ENCODE assay signal across 1 cellular context in genomic region chr16:81752225-81752875, GRCh38.
A peak's percentile ranks its signal among the peaks of the same experiment; 100 is the strongest.
TF ChIP-seq lines count a peak whose summit lies in the region.

No MANE protein-coding gene starts in this region.

TF ChIP-seq in K562, 482 proteins besides CTCF, POLR2A, EP300 and RAD21 (continued from another document and continues in another):
- 0 out of 2 replicates have a peak, but pooled peaks have one; percentile 65 for TF ChIP-seq ZBED1 (IDR thresholded peaks at IDR 0.05)
- TF ChIP-seq RBM14 (IDR thresholded peaks at IDR 0.05; ENCODE audit: borderline replicate concordance, insufficient read depth, low read depth, low read length) = no peak
- TF ChIP-seq E2F1 (CRISPR knock-in tag; IDR thresholded peaks at IDR 0.05) = no peak
- TF ChIP-seq NCOR1 (IDR thresholded peaks at IDR 0.05) = no peak
- peak; percentile 27; the same call in 1 of the 2 replicates for TF ChIP-seq ZNF766 (CRISPR knock-in tag; conservative IDR thresholded peaks at IDR 0.05)
- TF ChIP-seq FOXK2 (conservative IDR thresholded peaks at IDR 0.05 in 1 of 2, IDR thresholded peaks at IDR 0.05 in 1 of 2; ENCODE audit: low read depth in 2 of 2) = 0 out of 4 replicates have a peak, but pooled peaks of 1 of the 2 experiments have one; percentile 22
- TF ChIP-seq ZNF184 (CRISPR knock-in tag; IDR thresholded peaks at IDR 0.05) = no peak
- TF ChIP-seq ZNF717 (CRISPR knock-in tag; IDR thresholded peaks at IDR 0.05) = 0 out of 2 replicates have a peak, but pooled peaks have one; percentile 22
- no peak for TF ChIP-seq NR2F6 (CRISPR knock-in tag; IDR thresholded peaks at IDR 0.05)
- TF ChIP-seq JUN (IDR thresholded peaks at IDR 0.05; ENCODE audit: borderline replicate concordance, low read depth, low read length) = no peak
- TF ChIP-seq JUN (CRISPR knock-in tag; IDR thresholded peaks at IDR 0.05; ENCODE audit: borderline replicate concordance) = no peak
- no peak for TF ChIP-seq TGIF2 (CRISPR knock-in tag; IDR thresholded peaks at IDR 0.05)
- TF ChIP-seq RFX7 (CRISPR knock-in tag; IDR thresholded peaks at IDR 0.05) = 0 out of 2 replicates have a peak, but pooled peaks have one; percentile 26
- TF ChIP-seq MIER1 (IDR thresholded peaks at IDR 0.05; ENCODE audit: low read depth) = no peak
- TF ChIP-seq SRSF7 (optimal IDR thresholded peaks at IDR 0.05; ENCODE audit: low read depth, low read length) = no peak
- TF ChIP-seq PRDM10 (IDR thresholded peaks at IDR 0.05; ENCODE audit: partially characterized antibody) = peak; percentile 88
- TF ChIP-seq HDGF (IDR thresholded peaks at IDR 0.05) = no peak; the same call in 1 of the 2 replicates
- no peak for TF ChIP-seq XRCC4 (IDR thresholded peaks at IDR 0.05; ENCODE audit: extremely low read depth, insufficient read depth, insufficient read length)
- TF ChIP-seq SIX5 (IDR thresholded peaks at IDR 0.05; ENCODE audit: borderline replicate concordance in 1 of 2, insufficient read depth in 1 of 2, low read depth in 1 of 2, low read length in 2 of 2) = no peak
- no peak for TF ChIP-seq ZKSCAN3 (CRISPR knock-in tag; IDR thresholded peaks at IDR 0.05)
- no peak for TF ChIP-seq ZNF75A (CRISPR knock-in tag; IDR thresholded peaks at IDR 0.05)
- TF ChIP-seq CREB3L1 (IDR thresholded peaks at IDR 0.05; ENCODE audit: borderline replicate concordance, low read depth) = peak; percentile 68; the same call in 1 of the 2 replicates
- TF ChIP-seq THRB (CRISPR knock-in tag; conservative IDR thresholded peaks at IDR 0.05) = no peak
- TF ChIP-seq TARDBP (IDR thresholded peaks at IDR 0.05) = 0 out of 2 replicates have a peak, but pooled peaks have one; percentile 28
- TF ChIP-seq AFF4 (CRISPR knock-in tag; IDR thresholded peaks at IDR 0.05) = no peak
- no peak for TF ChIP-seq ZHX1 (conservative IDR thresholded peaks at IDR 0.05; ENCODE audit: low read length)
- TF ChIP-seq ZNF79 (CRISPR knock-in tag; IDR thresholded peaks at IDR 0.05; ENCODE audit: low read depth) = 0 out of 2 replicates have a peak, but pooled peaks have one; percentile 34
- TF ChIP-seq NFIC (IDR thresholded peaks at IDR 0.05) = no peak
- TF ChIP-seq ELK3 (CRISPR knock-in tag; IDR thresholded peaks at IDR 0.05) = no peak
- TF ChIP-seq ZNF41 (CRISPR knock-in tag; conservative IDR thresholded peaks at IDR 0.05) = no peak
- 0 out of 4 replicates have a peak, but pooled peaks of 1 of the 2 experiments have one; percentile 71 for TF ChIP-seq RCOR1 (IDR thresholded peaks at IDR 0.05; ENCODE audit: borderline replicate concordance in 1 of 2, low read depth in 2 of 2, low read length in 2 of 2)
- 0 out of 2 replicates have a peak, but pooled peaks have one; percentile 9 for TF ChIP-seq OTX1 (CRISPR knock-in tag; IDR thresholded peaks at IDR 0.05)
- no peak for TF ChIP-seq MCM5 (IDR thresholded peaks at IDR 0.05; ENCODE audit: low read depth)
- no peak for TF ChIP-seq RERE (CRISPR knock-in tag; IDR thresholded peaks at IDR 0.05; ENCODE audit: borderline replicate concordance)
- no peak for TF ChIP-seq ILK (tag; IDR thresholded peaks at IDR 0.05; ENCODE audit: borderline replicate concordance, low read depth)
